ENCODE assay signal across 8 cellular contexts in genomic region chr15:43903864-43904290, GRCh38.
DNase-seq lines count a peak whose midpoint lies in the region; ATAC-seq and TF ChIP-seq lines count a peak whose summit lies in the region.

No MANE protein-coding gene starts in this region.

- CTCF ChIA-PET in Calu3 (lab: Charles Lee), result no interaction called here
- CTCF ChIA-PET in PC-9 (lab: Charles Lee), result interaction anchor here (0.6 to 2.0 kb wide), 3 partner anchors 162 to 634 kb away, joined by 3 to 13 read pairs (median 8); no protein-coding TSS in a partner anchor

- H4K20me1 ChIP-seq in PC-9 (ENCODE audit: insufficient read depth), result no peaks in the 10 kb centered on the region

- no peaks in the 10 kb centered on the region for H3K36me3 Mint-ChIP-seq in Calu3 (ENCODE audit: insufficient read depth, unreplicated experiment)
- no peaks in the 10 kb centered on the region for H3K36me3 Mint-ChIP-seq in neural crest cell (ENCODE audit: low read depth)

- H3K27me3 ChIP-seq in PC-9 (ENCODE audit: insufficient read depth, low read depth) (no peaks in the 10 kb centered on the region), thoracic aorta (replicated peaks; ENCODE audit: insufficient read depth) (no peaks in the 10 kb centered on the region)

- no peaks in the 10 kb centered on the region for H3K9me2 ChIP-seq in PC-9 (ENCODE audit: insufficient read depth)

- no peak overlapping the region for H3K4me2 ChIP-seq in PC-9

- no peaks in the 10 kb centered on the region for H3K9me3 Mint-ChIP-seq in Calu3 (ENCODE audit: low read depth, unreplicated experiment)
- no peaks in the 10 kb centered on the region for H3K9me3 Mint-ChIP-seq in neural crest cell

- H3K4me3 ChIP-seq in PC-9 (no peak overlapping the region), thoracic aorta (no peak overlapping the region)

- H3K4me1 ChIP-seq in PC-9 (replicated peaks; ENCODE audit: insufficient read depth), result no peaks in the 10 kb centered on the region
- no peaks in the 10 kb centered on the region for H3K4me1 ChIP-seq in thoracic aorta (ENCODE audit: control insufficient read depth in 1 of 2, low read depth in 2 of 2)

- TF ChIP-seq CTCF in Calu3 (IDR thresholded peaks at IDR 0.05; ENCODE audit: unreplicated experiment) (peak; percentile 34), PC-9 (conservative IDR thresholded peaks at IDR 0.05) (peak; percentile 91), neural crest cell (conservative IDR thresholded peaks at IDR 0.05) (peak; percentile 95), thoracic aorta (IDR thresholded peaks at IDR 0.05) (peak; percentile 90)

- H3K9me3 ChIP-seq in PC-9 (ENCODE audit: insufficient read depth, low read depth) (no peaks in the 10 kb centered on the region), thoracic aorta (no peaks in the 10 kb centered on the region)

- no peaks in the 10 kb centered on the region for H3F3A ChIP-seq in PC-9 (ENCODE audit: insufficient read depth, low read depth)

- POLR2A ChIA-PET in PC-9 (lab: Charles Lee; ENCODE audit: unreplicated experiment), result no interaction called here

- DNase-seq in Calu3 (peak; percentile 64), PC-9 (peak; percentile 51 to 54), fibroblast of gingiva (ENCODE audit: low read depth) (peak; percentile 17), neural crest cell (ENCODE audit: low read depth, low spot score) (peak; percentile 89), thoracic aorta (ENCODE audit: low spot score) (no peak)
- DNase-seq in activated T-cell treated with anti-CD3 and anti-CD28 coated beads, Interleukin-2, amount 50 U/mL, for 1 hour, result peak; percentile 26

- H3K36me3 ChIP-seq in PC-9 (ENCODE audit: low read depth) (no peaks in the 10 kb centered on the region), thoracic aorta (no peaks in the 10 kb centered on the region)

- no peak overlapping the region for H2AFZ ChIP-seq in PC-9

- peak; percentile 59 for ATAC-seq in HG02885 (IDR thresholded peaks at IDR 0.05; ENCODE audit: poor library complexity, unreplicated experiment)
- peak; percentile 25 for ATAC-seq in thoracic aorta (ENCODE audit: insufficient number of reproducible peaks, low FRiP score, low read depth)
- ATAC-seq in GM21528 (IDR thresholded peaks at IDR 0.05; ENCODE audit: low FRiP score, unreplicated experiment), result no peak

- intact Hi-C loops in Calu3 (cut with micrococcal nuclease; ENCODE audit: unreplicated experiment), result loop anchor here (10.0 kb wide), 1 partner anchor 161 kb away; no protein-coding TSS in a partner anchor
- intact Hi-C loops in PC-9 (cut with micrococcal nuclease; ENCODE audit: unreplicated experiment), result loop anchor here (1.0 to 5.0 kb wide), 4 partner anchors 162 to 597 kb away; no protein-coding TSS in a partner anchor

- no peaks in the 10 kb centered on the region for H3K27me3 Mint-ChIP-seq in Calu3 (ENCODE audit: unreplicated experiment)
- H3K27me3 Mint-ChIP-seq in neural crest cell (ENCODE audit: low read depth), result no peaks in the 10 kb centered on the region

- no peaks in the 10 kb centered on the region for H3K79me2 ChIP-seq in PC-9 (ENCODE audit: low read depth)

- no peaks in the 10 kb centered on the region for H3K4me1 Mint-ChIP-seq in Calu3 (ENCODE audit: low read depth, unreplicated experiment)
- H3K4me1 Mint-ChIP-seq in neural crest cell, result peaks cover 17% of the 10 kb centered on the region

- H3K4me3 Mint-ChIP-seq in Calu3 (ENCODE audit: low read depth, unreplicated experiment) (no peak overlapping the region), neural crest cell (no peak overlapping the region)

- BruUV-seq in Calu3 (replicated peaks; lab: Mats Ljungman, UMichigan), result no TSS peak
- no TSS peak for BruUV-seq in PC-9 (replicated peaks; lab: Mats Ljungman, UMichigan)

- H3K27ac Mint-ChIP-seq in Calu3 (ENCODE audit: unreplicated experiment) (no peak overlapping the region), neural crest cell (ENCODE audit: unreplicated experiment) (peak overlapping the region; percentile 85)

- H3K27ac ChIP-seq in PC-9 (no peak overlapping the region), thoracic aorta (no peak overlapping the region)

Comparison
In these comparisons a context has a peak if more than half of its experiments do, and no peak if none do; other contexts are left out.
1. CTCF ChIP-seq: peak in every context shown above with its lines; median percentile 95 in neural crest cell; 91 in PC-9; 90 in thoracic aorta; 34 in Calu3.